In the genomic region with DNA sequence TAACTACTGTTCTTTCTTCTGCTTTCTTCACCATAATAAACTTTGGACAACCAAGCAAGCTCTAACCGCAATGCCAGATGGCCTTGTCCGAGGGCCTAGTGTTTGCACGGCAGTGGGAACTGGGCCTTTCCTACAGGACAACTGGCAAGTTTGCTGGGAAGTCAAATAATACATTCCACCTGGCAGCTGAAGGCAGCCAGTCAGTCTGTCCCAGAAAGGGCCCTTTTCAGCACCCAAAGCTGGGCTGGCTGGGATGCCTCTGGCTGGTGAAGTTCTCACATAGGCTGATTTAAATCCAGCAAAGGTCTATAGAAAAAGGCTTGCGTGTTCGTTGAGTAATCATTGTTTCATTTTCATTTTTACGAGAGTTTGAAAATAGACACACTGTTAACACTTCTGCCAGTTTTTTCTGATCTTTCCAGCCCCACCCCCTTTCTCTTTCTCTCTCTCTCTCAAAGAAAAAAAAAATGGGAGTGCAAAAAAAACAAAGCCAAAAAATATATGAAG, we compare ENCODE assay signal across 8 cellular contexts.
DNase-seq lines count a peak whose midpoint lies in the region; ATAC-seq, FAIRE-seq and TF ChIP-seq lines count a peak whose summit lies in the region.

No MANE protein-coding gene starts in this region.

- TF ChIP-seq EP300 in stomach (IDR thresholded peaks at IDR 0.05): no peak

- H3K27ac ChIP-seq in keratinocyte (ENCODE audit: control insufficient read depth, insufficient read depth, low read length): peak overlapping the region; percentile 27
- H3K27ac ChIP-seq in stomach: peak overlapping the region in 4 of 5 donors; percentile 64 to 82 (median 80)

- intact Hi-C loops in activated T-helper 1 cell treated with anti-CD3 and anti-CD28 coated beads, Interleukin-12 subunit alpha, Interleukin-12 subunit beta, Interleukin-2, Interleukin-4 antibody, amounts not matched to agents 30 ng/mL and 10 ng/mL and 1 ng/mL, durations not matched to agents 14 hours and 24 hours and 36 hours (cut with micrococcal nuclease): loop anchor here (1.0 to 5.0 kb wide), 5 partner anchors 8 to 165 kb away; a partner anchor contains a TSS
- intact Hi-C loops in stomach (cut with DNase I; ENCODE audit: low total_unique reads): no loop called here

- no peaks in the 10 kb centered on the region for H3K27me3 Mint-ChIP-seq in activated T-helper 1 cell treated with anti-CD3 and anti-CD28 coated beads, Interleukin-12 subunit alpha, Interleukin-12 subunit beta, Interleukin-2, Interleukin-4 antibody, amounts not matched to agents 30 ng/mL and 10 ng/mL and 1 ng/mL, durations not matched to agents 14 hours and 24 hours and 36 hours (ENCODE audit: insufficient read depth)

- dilution Hi-C loops in keratinocyte (cut with MboI; ENCODE audit: extremely low pct_ligation_motif_present, low sequenced_read_pairs): no loop called here

- peaks cover 24% of the 10 kb centered on the region for H3K4me1 Mint-ChIP-seq in activated T-helper 1 cell treated with anti-CD3 and anti-CD28 coated beads, Interleukin-12 subunit alpha, Interleukin-12 subunit beta, Interleukin-2, Interleukin-4 antibody, amounts not matched to agents 30 ng/mL and 10 ng/mL and 1 ng/mL, durations not matched to agents 14 hours and 24 hours and 36 hours (ENCODE audit: low read depth)

- H3K27me3 ChIP-seq in keratinocyte (ENCODE audit: control insufficient read depth, extremely low read depth, insufficient read depth, low read length) (no peaks in the 10 kb centered on the region), stomach (no peaks in the 10 kb centered on the region)

- peak overlapping the region; percentile 65 for H3K4me2 ChIP-seq in keratinocyte (ENCODE audit: control insufficient read depth, extremely low read depth, insufficient read depth, low read depth, low read length)

- H3K36me3 ChIP-seq in keratinocyte (ENCODE audit: control insufficient read depth in 2 of 2, extremely low read depth in 1 of 2, insufficient read depth in 2 of 2, low read length in 2 of 2) (no peaks in the 10 kb centered on the region), stomach (peaks cover 0 to 10% (median 7%) of the 10 kb centered on the region in 4 donors)

- no peak for TF ChIP-seq POLR2A in stomach (IDR thresholded peaks at IDR 0.05)

- 9 to 34% (median 17%) methylated on average over 6 of the region's 6 CpGs for WGBS in stomach, 5 donors

- no peaks in the 10 kb centered on the region for H3K79me2 ChIP-seq in keratinocyte (ENCODE audit: control insufficient read depth, insufficient read depth, low read length)

- DNase-seq in AG20443 (ENCODE audit: low spot score) (peak; percentile 87), keratinocyte (ENCODE audit: low read depth, low spot score) (no peak), stomach (peak; percentile 64), AML-193 (lab: John Stamatoyannopoulos, UW) (no peak), mesenteric fat pad (ENCODE audit: low spot score) (no peak)
- peak; percentile 19 for DNase-seq in activated T-helper 1 cell treated with anti-CD3 and anti-CD28 coated beads, Interleukin-12 subunit alpha, Interleukin-12 subunit beta, Interleukin-2, Interleukin-4 antibody, amounts not matched to agents 30 ng/mL and 10 ng/mL and 1 ng/mL, durations not matched to agents 14 hours and 24 hours and 36 hours (ENCODE audit: low spot score)

- TF ChIP-seq CTCF in keratinocyte (optimal IDR thresholded peaks at IDR 0.05 in 1 of 3, IDR thresholded peaks at IDR 0.05 in 1 of 3, conservative IDR thresholded peaks at IDR 0.05 in 1 of 3; ENCODE audit: extremely low read depth in 1 of 3, insufficient read depth in 2 of 3, low read length in 3 of 3) (no peak), stomach (IDR thresholded peaks at IDR 0.05) (no peak)

- no peaks in the 10 kb centered on the region for H3K9me1 ChIP-seq in keratinocyte (ENCODE audit: control insufficient read depth, extremely low read depth, insufficient read depth, low read length)

- H2AFZ ChIP-seq in keratinocyte (ENCODE audit: control insufficient read depth, low read length): peak overlapping the region; percentile 63

- ATAC-seq in GM19043 (IDR thresholded peaks at IDR 0.05; ENCODE audit: low read depth, unreplicated experiment) (peak; percentile 85), HG03354 (IDR thresholded peaks at IDR 0.05; ENCODE audit: poor library complexity, severe bottlenecking, unreplicated experiment) (peak; percentile 91)

- peak overlapping the region; percentile 54 for H3K9ac ChIP-seq in keratinocyte (ENCODE audit: control insufficient read depth, extremely low read depth, insufficient read depth, low read length)

- peak overlapping the region; percentile 65 for H3K4me3 Mint-ChIP-seq in activated T-helper 1 cell treated with anti-CD3 and anti-CD28 coated beads, Interleukin-12 subunit alpha, Interleukin-12 subunit beta, Interleukin-2, Interleukin-4 antibody, amounts not matched to agents 30 ng/mL and 10 ng/mL and 1 ng/mL, durations not matched to agents 14 hours and 24 hours and 36 hours

- H3K9me3 ChIP-seq in keratinocyte (ENCODE audit: control insufficient read depth, low read depth, low read length): no peaks in the 10 kb centered on the region
- no peaks in the 10 kb centered on the region for H3K9me3 ChIP-seq in stomach

- H3K4me3 ChIP-seq in keratinocyte (ENCODE audit: control insufficient read depth in 2 of 3, extremely low read depth in 1 of 3, insufficient read depth in 2 of 3, low read depth in 1 of 3, low read length in 3 of 3) (peak overlapping the region in 2 of 3 experiments; percentile 17 to 22), stomach (peak overlapping the region in 2 of 4 donors; percentile 16 to 18)

- peaks cover 1% of the 10 kb centered on the region for H3K36me3 Mint-ChIP-seq in activated T-helper 1 cell treated with anti-CD3 and anti-CD28 coated beads, Interleukin-12 subunit alpha, Interleukin-12 subunit beta, Interleukin-2, Interleukin-4 antibody, amounts not matched to agents 30 ng/mL and 10 ng/mL and 1 ng/mL, durations not matched to agents 14 hours and 24 hours and 36 hours (ENCODE audit: low read depth)

- peak; percentile 65 for FAIRE-seq in keratinocyte (lab: Jason Lieb, UNC)

- no peaks in the 10 kb centered on the region for H3K9me3 Mint-ChIP-seq in activated T-helper 1 cell treated with anti-CD3 and anti-CD28 coated beads, Interleukin-12 subunit alpha, Interleukin-12 subunit beta, Interleukin-2, Interleukin-4 antibody, amounts not matched to agents 30 ng/mL and 10 ng/mL and 1 ng/mL, durations not matched to agents 14 hours and 24 hours and 36 hours

- no peaks in the 10 kb centered on the region for H4K20me1 ChIP-seq in keratinocyte (ENCODE audit: control insufficient read depth, extremely low read depth, insufficient read depth, low read length)

- peak overlapping the region; percentile 87 for H3K27ac Mint-ChIP-seq in activated T-helper 1 cell treated with anti-CD3 and anti-CD28 coated beads, Interleukin-12 subunit alpha, Interleukin-12 subunit beta, Interleukin-2, Interleukin-4 antibody, amounts not matched to agents 30 ng/mL and 10 ng/mL and 1 ng/mL, durations not matched to agents 14 hours and 24 hours and 36 hours

- peaks cover 5% of the 10 kb centered on the region for H3K4me1 ChIP-seq in keratinocyte (ENCODE audit: control insufficient read depth, extremely low read depth, insufficient read depth, low read length)
- H3K4me1 ChIP-seq in stomach: peaks cover 0 to 29% (median 20%) of the 10 kb centered on the region in 4 donors

Comparison
In these comparisons a context has a peak if more than half of its experiments do, and no peak if none do; other contexts are left out.
1. DNase-seq: peak in AG20443 (single experiment), activated T-helper 1 cell treated with anti-CD3 and anti-CD28 coated beads, Interleukin-12 subunit alpha, Interleukin-12 subunit beta, Interleukin-2, Interleukin-4 antibody, amounts not matched to agents 30 ng/mL and 10 ng/mL and 1 ng/mL, durations not matched to agents 14 hours and 24 hours and 36 hours (single experiment) and stomach (single experiment); none in keratinocyte (single experiment), AML-193 (0 of 2) and mesenteric fat pad (single experiment).